17 cellular contexts compared by ENCODE assay signal in genomic region chr2:241813080-241813805, GRCh38. TPM values are rescaled to one million over a fixed set of nuclear protein-coding genes. Genes with fewer than 3 reads are reported as not detected.
DNase-seq lines count a peak whose midpoint lies in the region; ATAC-seq, FAIRE-seq and TF ChIP-seq lines count a peak whose summit lies in the region.
"Had no signal": no experiment of that assay in that cellular context is flagged by ENCODE, and none has a peak within 500 bp of the region (broad histone marks: within the 10 kb centered on the region; RNA-seq: fewer than 3 reads in every experiment).

No MANE protein-coding gene starts in this region.

- H3K4me1 ChIP-seq in heart right ventricle (peaks cover 3 to 39% (median 18%) of the 10 kb centered on the region in 9 donors), spleen (peaks cover 0 to 31% (median 12%) of the 10 kb centered on the region in 6 donors)
- H3K4me1 ChIP-seq: breast epithelium had no signal

- intact Hi-C loops in heart right ventricle (cut with DNase I): no loop called here
- intact Hi-C loops in spleen (cut with DNase I; ENCODE audit: low total_unique reads): no loop called here

- H3K27ac ChIP-seq in heart right ventricle: peak overlapping the region in 2 of 10 donors; percentile 7 to 25
- H3K27ac ChIP-seq in spleen: no peak overlapping the region
- H3K27ac ChIP-seq: breast epithelium, C4-2B, HL-60 had no signal

- peaks cover 7 to 9% (median 8%) of the 10 kb centered on the region in 3 donors for H3K4me1 Mint-ChIP-seq in IgD-negative memory B cell

- CTCF ChIA-PET in GM10248 (lab: Yijun Ruan, JAX): interaction anchor here (1.0 to 1.4 kb wide), 2 partner anchors 35 to 65 kb away, joined by 3 to 4 read pairs; no protein-coding TSS in a partner anchor

- H3K27me3 Mint-ChIP-seq in IgD-negative memory B cell: peaks cover 16% of the 10 kb centered on the region

- peak overlapping the region in 1 of 4 donors; percentile 14 for H3K4me3 Mint-ChIP-seq in IgD-negative memory B cell

- H3K4me3 ChIP-seq in heart right ventricle: no peak overlapping the region
- no peak overlapping the region for H3K4me3 ChIP-seq in spleen
- H3K4me3 ChIP-seq: breast epithelium, gastrocnemius medialis had no signal

- POLR2A ChIA-PET in GM10248 (lab: Yijun Ruan, JAX): interaction anchor here (1.0 to 1.4 kb wide), 3 partner anchors 30 to 53 kb away, joined by 4 to 5 read pairs (median 4); partner anchors contain the start of gene PDCD1

- H3K27ac Mint-ChIP-seq in IgD-negative memory B cell: peak overlapping the region in 2 of 3 donors; percentile 71

- FAIRE-seq in GM19239 (lab: Jason Lieb, UNC): no peak
- FAIRE-seq: endometrium, islet of Langerhans had no signal

- no peak for ATAC-seq in heart right ventricle
- no peak for ATAC-seq in HG03039 (IDR thresholded peaks at IDR 0.05; ENCODE audit: unreplicated experiment)

- peaks cover 2% of the 10 kb centered on the region for H3K36me3 Mint-ChIP-seq in IgD-negative memory B cell

- DNase-seq in GM10248 (ENCODE audit: extremely low spot score) (peak; percentile 36), heart right ventricle (peak; percentile 29 to 36), spleen (peak; percentile 73), NCI-H345 (lab: John Stamatoyannopoulos, UW) (no peak), GM19239 (ENCODE audit: insufficient read length, low spot score) (no peak)
- DNase-seq: NCI-H82, trophoblast cell had no signal

- H3K9me3 Mint-ChIP-seq in IgD-negative memory B cell: no peaks in the 10 kb centered on the region

- WGBS in heart right ventricle, 2 donors: 88% methylated on average over 32 to 35 of the region's 35 CpGs
- 84 to 91% (median 87%) methylated on average over 26 to 35 of the region's 35 CpGs for WGBS in spleen, 5 donors

- no peak for TF ChIP-seq POLR2A in spleen (IDR thresholded peaks at IDR 0.05)

- H3K9me3 ChIP-seq in heart right ventricle: no peaks in the 10 kb centered on the region
- no peaks in the 10 kb centered on the region for H3K9me3 ChIP-seq in spleen
- H3K9me3 ChIP-seq: breast epithelium, gastrocnemius medialis had no signal

- H3K27me3 ChIP-seq in heart right ventricle: peaks cover 0 to 4% (median 0%) of the 10 kb centered on the region in 7 donors
- H3K27me3 ChIP-seq in spleen (replicated peaks in 1 of 7): peaks cover 0 to 78% (median 7%) of the 10 kb centered on the region in 7 donors
- H3K27me3 ChIP-seq: gastrocnemius medialis had no signal

- TF ChIP-seq CTCF in GM10248 (IDR thresholded peaks at IDR 0.05; ENCODE audit: control extremely low read depth, extremely low read depth, low read depth, missing control alignments) (no peak), heart right ventricle (IDR thresholded peaks at IDR 0.05) (no peak), spleen (IDR thresholded peaks at IDR 0.05 in 8 of 11, conservative IDR thresholded peaks at IDR 0.05 in 3 of 11) (no peak)

- H3K36me3 ChIP-seq in heart right ventricle (no peaks in the 10 kb centered on the region), spleen (no peaks in the 10 kb centered on the region)
- H3K36me3 ChIP-seq: breast epithelium, gastrocnemius medialis had no signal

RNA-seq across cellular contexts. Expression of gene NEU4, which starts 4.2 kb away (rescaled TPM):
- not detected for polyA plus RNA-seq in IgD-negative memory B cell
- 1 to 10 TPM in 1 of 10 donors, under 1 TPM in 7, not detected in 2; 0.07 to 1.2 (median 0.46) TPM for total RNA-seq in heart right ventricle
- 1 to 10 TPM in 1 of 2 donors, under 1 TPM in 1; 0.22 to 1.0 TPM for polyA plus RNA-seq in heart right ventricle
- total RNA-seq in spleen: 1 to 10 TPM in 2 of 7 donors, under 1 TPM in 2, not detected in 3; 0.32 to 1.9 (median 0.85) TPM
- under 1 TPM; 0.04 to 0.22 (median 0.08) TPM for polyA plus RNA-seq in spleen
- total RNA-seq: pulmonary artery endothelial cell had no signal

RNA-seq across cellular contexts. Expression of gene GAL3ST2, which starts 36.6 kb away (rescaled TPM):
- polyA plus RNA-seq in IgD-negative memory B cell (not detected), heart right ventricle (not detected), spleen (not detected)
- total RNA-seq in heart right ventricle (under 1 TPM in 3 of 10 donors, not detected in 7; 0.19 to 0.28 (median 0.23) TPM), spleen (under 1 TPM in 2 of 7 donors, not detected in 5; 0.25 to 0.85 TPM)
- total RNA-seq: myocyte, pulmonary artery endothelial cell had no signal

RNA-seq across cellular contexts. Expression of gene PDCD1, which starts 45.5 kb away (rescaled TPM):
- polyA plus RNA-seq in IgD-negative memory B cell (0.19 TPM), heart right ventricle (1 to 10 TPM; 6.4 to 7.1 TPM), spleen (1 to 10 TPM; 2.7 to 7.3 (median 5.2) TPM)
- total RNA-seq in heart right ventricle (10 to 100 TPM in 1 of 10 donors, 1 to 10 TPM in 9; 1.3 to 14.2 (median 2.8) TPM), spleen (1 to 10 TPM; 3.1 to 7.9 (median 5.4) TPM)
- total RNA-seq: myocyte, pulmonary artery endothelial cell had no signal

RNA-seq across cellular contexts. Expression of gene RTP5, which starts 56.3 kb away (rescaled TPM):
- polyA plus RNA-seq in IgD-negative memory B cell (not detected), heart right ventricle (under 1 TPM in 1 of 2 donors, not detected in 1; 0.15 TPM), spleen (under 1 TPM; 0.39 to 0.93 (median 0.49) TPM)
- total RNA-seq in heart right ventricle (not detected), spleen (1 to 10 TPM in 4 of 7 donors, under 1 TPM in 3; 0.34 to 2.2 (median 1.0) TPM)
- total RNA-seq: gastrocnemius medialis, pulmonary artery endothelial cell had no signal

Comparison
In these comparisons a context has a peak if more than half of its experiments do, and no peak if none do; other contexts are left out.
1. DNase-seq: peak in GM10248 (single experiment), heart right ventricle (2 of 2) and spleen (single experiment); none in NCI-H345 (single experiment) and GM19239 (single experiment).